27 cellular contexts compared by ENCODE assay signal in the genomic region with DNA sequence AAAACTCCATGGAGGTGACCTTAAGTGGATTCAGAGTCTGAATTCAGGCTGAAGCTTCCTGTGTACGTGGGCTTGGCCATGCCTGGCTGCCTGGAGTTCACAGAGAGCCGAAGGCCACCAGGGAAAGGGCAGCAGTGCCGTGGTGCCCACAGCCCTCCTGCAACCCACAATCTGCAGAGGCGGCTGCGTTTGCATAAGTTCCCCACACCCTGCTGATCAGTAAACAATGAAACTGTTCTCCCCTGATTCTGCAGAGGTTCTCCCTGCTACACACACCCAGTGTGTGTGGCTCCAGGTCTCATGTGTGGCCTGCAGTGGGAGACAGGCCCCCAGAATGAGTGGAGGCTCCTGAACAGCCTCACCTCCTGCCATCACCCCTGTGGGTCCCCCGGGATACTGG.
DNase-seq lines count a peak whose midpoint lies in the region; ATAC-seq, FAIRE-seq and TF ChIP-seq lines count a peak whose summit lies in the region.
"Had no signal": no experiment of that assay in that cellular context is flagged by ENCODE, and none has a peak within 500 bp of the region (broad histone marks: within the 10 kb centered on the region; RNA-seq: fewer than 3 reads in every experiment).

No MANE protein-coding gene starts in this region.

- 8% methylated on average over 5 of the region's 6 CpGs for WGBS in GM12878 (ENCODE audit: insufficient coverage, insufficient replicate concordance, low lambda C conversion rate, missing lambda C conversion rate)
- WGBS in thyroid gland, 2 donors, result 73 to 88% methylated on average over 3 to 6 of the region's 6 CpGs

- TF ChIP-seq CTCF in GM12878 (IDR thresholded peaks at IDR 0.05 in 2 of 3, conservative IDR thresholded peaks at IDR 0.05 in 1 of 3; ENCODE audit: control insufficient read depth in 2 of 3, extremely low read depth in 1 of 3, insufficient read depth in 1 of 3, low read depth in 3 of 3, low read length in 3 of 3), result no peak
- TF ChIP-seq CTCF in thyroid gland (IDR thresholded peaks at IDR 0.05), result no peak

- no peak for TF ChIP-seq EP300 in GM12878 (IDR thresholded peaks at IDR 0.05; ENCODE audit: borderline replicate concordance in 1 of 2, control insufficient read depth in 1 of 2, low read depth in 2 of 2, low read length in 2 of 2)

- intact Hi-C loops in GM12878 (cut with micrococcal nuclease; ENCODE audit: unreplicated experiment) (no loop called here), thyroid gland (cut with DNase I) (no loop called here)

- no peak for FAIRE-seq in GM12878 (lab: Jason Lieb, UNC)
- FAIRE-seq: GM12891, HepG2 had no signal

- H3K4me1 ChIP-seq in GM12878 (ENCODE audit: control insufficient read depth, insufficient read depth, low read length) (no peaks in the 10 kb centered on the region), thyroid gland (no peaks in the 10 kb centered on the region)

- H3K36me3 Mint-ChIP-seq in stimulated activated memory B cell treated with anti-CD40 and anti-IgM and Interleukin-4, amounts not matched to agents 10 μg/mL and 1 μg/mL and 100 μg/mL, for 72 hours, result peaks cover 4% of the 10 kb centered on the region
- H3K36me3 Mint-ChIP-seq: CD14-positive monocyte; CD8-positive, alpha-beta memory T cell had no signal

- POLR2A ChIA-PET in GM12878 (lab: Charles Lee), result no interaction called here

- DNase-seq in H7 (peak; percentile 33), GM12878 (ENCODE audit: low read depth, low spot score) (no peak), thyroid gland (no peak), ureter (ENCODE audit: low spot score) (no peak)
- DNase-seq: CD8-positive, alpha-beta memory T cell; DMS 273 treated with DMSO at 0.1 percent for 48 hours; DMS79; EL; GDM1; GM23248; Kasumi-1; NCI-H1092 treated with DMSO at 0.1 percent for 48 hours; NCI-H146; NCI-H1930; NCI-H2107; NCI-H524 treated with DMSO at 0.1 percent for 48 hours; PC-3; SK-N-SH; SW 1271 had no signal

- H3K36me3 ChIP-seq in H7 (replicated peaks; ENCODE audit: control insufficient read depth, insufficient read depth, low read length) (no peaks in the 10 kb centered on the region), GM12878 (ENCODE audit: control insufficient read depth in 2 of 2, insufficient read depth in 2 of 2, low read length in 1 of 2) (no peaks in the 10 kb centered on the region), thyroid gland (no peaks in the 10 kb centered on the region)

- H3K4me3 Mint-ChIP-seq in stimulated activated memory B cell treated with anti-CD40 and anti-IgM and Interleukin-4, amounts not matched to agents 10 μg/mL and 1 μg/mL and 100 μg/mL, for 72 hours, result no peak overlapping the region
- H3K4me3 Mint-ChIP-seq: CD14-positive monocyte; CD8-positive, alpha-beta memory T cell; T-helper 1 cell treated with Interleukin-12 subunit alpha and Interleukin-12 subunit beta and Interleukin-4 antibody, amounts not matched to agents 30 μg/mL and 1 μg/mL, for 36 hours had no signal

- peak; percentile 45 for ATAC-seq in GM18511 (IDR thresholded peaks at IDR 0.05; ENCODE audit: unreplicated experiment)
- ATAC-seq in GM12878, result peak; percentile 78
- ATAC-seq in stimulated activated memory B cell treated with anti-CD40 and anti-IgM and Interleukin-4, amounts not matched to agents 10 μg/mL and 1 μg/mL and 100 μg/mL, for 72 hours, result peak; percentile 44
- no peak for ATAC-seq in HG02884 (IDR thresholded peaks at IDR 0.05; ENCODE audit: unreplicated experiment)
- ATAC-seq: HCT116, HepG2, PC-3 had no signal

- RAD21 ChIA-PET in GM12878 (lab: Charles Lee; ENCODE audit: unreplicated experiment), result no interaction called here

- peaks cover 4% of the 10 kb centered on the region for H3K9me3 Mint-ChIP-seq in stimulated activated memory B cell treated with anti-CD40 and anti-IgM and Interleukin-4, amounts not matched to agents 10 μg/mL and 1 μg/mL and 100 μg/mL, for 72 hours

- H3K79me2 ChIP-seq in GM12878 (ENCODE audit: control insufficient read depth, insufficient read depth, low read length), result no peaks in the 10 kb centered on the region

- H3K4me1 Mint-ChIP-seq in stimulated activated memory B cell treated with anti-CD40 and anti-IgM and Interleukin-4, amounts not matched to agents 10 μg/mL and 1 μg/mL and 100 μg/mL, for 72 hours, result no peaks in the 10 kb centered on the region
- H3K4me1 Mint-ChIP-seq: CD14-positive monocyte; CD8-positive, alpha-beta memory T cell had no signal

- no peaks in the 10 kb centered on the region for H3K9me3 ChIP-seq in GM12878 (replicated peaks; ENCODE audit: control insufficient read depth, insufficient read depth, low read length)
- no peaks in the 10 kb centered on the region for H3K9me3 ChIP-seq in thyroid gland

- peaks cover 37% of the 10 kb centered on the region for H3K27me3 Mint-ChIP-seq in stimulated activated memory B cell treated with anti-CD40 and anti-IgM and Interleukin-4, amounts not matched to agents 10 μg/mL and 1 μg/mL and 100 μg/mL, for 72 hours

- no TSS peak for BruUV-seq in GM12878 (replicated peaks; lab: Mats Ljungman, UMichigan)

- no peak overlapping the region for H3K27ac Mint-ChIP-seq in stimulated activated memory B cell treated with anti-CD40 and anti-IgM and Interleukin-4, amounts not matched to agents 10 μg/mL and 1 μg/mL and 100 μg/mL, for 72 hours
- H3K27ac Mint-ChIP-seq: CD14-positive monocyte; T-helper 1 cell treated with Interleukin-12 subunit alpha and Interleukin-12 subunit beta and Interleukin-4 antibody, amounts not matched to agents 30 μg/mL and 1 μg/mL, for 36 hours had no signal

- H3K4me2 ChIP-seq in GM12878 (ENCODE audit: control insufficient read depth, insufficient read depth), result no peak overlapping the region
- H3K4me2 ChIP-seq: SK-N-SH had no signal

- H3K4me3 ChIP-seq in H7 (ENCODE audit: insufficient read depth, low read depth, low read length) (no peak overlapping the region), GM12878 (no peak overlapping the region), thyroid gland (replicated peaks in 1 of 3) (no peak overlapping the region)
- H3K4me3 ChIP-seq: GM23248 had no signal

- no peaks in the 10 kb centered on the region for H3K27me3 ChIP-seq in H7 (ENCODE audit: control insufficient read depth, insufficient read depth, low read length)
- no peaks in the 10 kb centered on the region; a peak in 1 of 4 replicates for H3K27me3 ChIP-seq in GM12878 (replicated peaks in 1 of 2; ENCODE audit: control insufficient read depth in 2 of 2, insufficient read depth in 2 of 2, low read length in 1 of 2)
- no peaks in the 10 kb centered on the region for H3K27me3 ChIP-seq in thyroid gland

- CTCF ChIA-PET in GM12878 (lab: Yijun Ruan, JAX), result no interaction called here

- H3K27ac ChIP-seq in GM12878 (ENCODE audit: control insufficient read depth, insufficient read depth), result no peak overlapping the region
- no peak overlapping the region for H3K27ac ChIP-seq in thyroid gland
- H3K27ac ChIP-seq: GM23248 had no signal

- H4K20me1 ChIP-seq in GM12878 (ENCODE audit: control insufficient read depth, insufficient read depth), result no peaks in the 10 kb centered on the region

- no peak overlapping the region for H3K9ac ChIP-seq in GM12878 (ENCODE audit: control insufficient read depth, insufficient read depth, low read length)
- H3K9ac ChIP-seq: GM23248, SK-N-SH had no signal

- no peak for TF ChIP-seq RAD21 in GM12878 (IDR thresholded peaks at IDR 0.05; ENCODE audit: insufficient read depth, low read depth, low read length)

- in situ Hi-C loops in GM12878 (cut with MboI), result no loop called here

- no peak overlapping the region for H2AFZ ChIP-seq in GM12878 (ENCODE audit: control insufficient read depth, low read depth, low read length)
- H2AFZ ChIP-seq: GM23248 had no signal

- SMC1A ChIA-PET in GM12878 (lab: Charles Lee; ENCODE audit: uncharacterized antibody, unreplicated experiment), result interaction anchor here (0.7 kb wide), 1 partner anchor 35 kb away, joined by 4 read pairs; no protein-coding TSS in a partner anchor

- TF ChIP-seq POLR2A in GM12878 (IDR thresholded peaks at IDR 0.05; ENCODE audit: low read depth, low read length), result no peak
- TF ChIP-seq POLR2A in thyroid gland (IDR thresholded peaks at IDR 0.05), result no peak

TF ChIP-seq in GM12878, 131 proteins besides CTCF, POLR2A, EP300 and RAD21:
- TF ChIP-seq NFYA (IDR thresholded peaks at IDR 0.05; ENCODE audit: borderline replicate concordance, low read depth, low read length) (no peak), POU2F2 (IDR thresholded peaks at IDR 0.05; ENCODE audit: borderline replicate concordance, low read depth, low read length) (peak; percentile 15; the same call in 1 of the 3 replicates)
- TF ChIP-seq, protein P1, sequence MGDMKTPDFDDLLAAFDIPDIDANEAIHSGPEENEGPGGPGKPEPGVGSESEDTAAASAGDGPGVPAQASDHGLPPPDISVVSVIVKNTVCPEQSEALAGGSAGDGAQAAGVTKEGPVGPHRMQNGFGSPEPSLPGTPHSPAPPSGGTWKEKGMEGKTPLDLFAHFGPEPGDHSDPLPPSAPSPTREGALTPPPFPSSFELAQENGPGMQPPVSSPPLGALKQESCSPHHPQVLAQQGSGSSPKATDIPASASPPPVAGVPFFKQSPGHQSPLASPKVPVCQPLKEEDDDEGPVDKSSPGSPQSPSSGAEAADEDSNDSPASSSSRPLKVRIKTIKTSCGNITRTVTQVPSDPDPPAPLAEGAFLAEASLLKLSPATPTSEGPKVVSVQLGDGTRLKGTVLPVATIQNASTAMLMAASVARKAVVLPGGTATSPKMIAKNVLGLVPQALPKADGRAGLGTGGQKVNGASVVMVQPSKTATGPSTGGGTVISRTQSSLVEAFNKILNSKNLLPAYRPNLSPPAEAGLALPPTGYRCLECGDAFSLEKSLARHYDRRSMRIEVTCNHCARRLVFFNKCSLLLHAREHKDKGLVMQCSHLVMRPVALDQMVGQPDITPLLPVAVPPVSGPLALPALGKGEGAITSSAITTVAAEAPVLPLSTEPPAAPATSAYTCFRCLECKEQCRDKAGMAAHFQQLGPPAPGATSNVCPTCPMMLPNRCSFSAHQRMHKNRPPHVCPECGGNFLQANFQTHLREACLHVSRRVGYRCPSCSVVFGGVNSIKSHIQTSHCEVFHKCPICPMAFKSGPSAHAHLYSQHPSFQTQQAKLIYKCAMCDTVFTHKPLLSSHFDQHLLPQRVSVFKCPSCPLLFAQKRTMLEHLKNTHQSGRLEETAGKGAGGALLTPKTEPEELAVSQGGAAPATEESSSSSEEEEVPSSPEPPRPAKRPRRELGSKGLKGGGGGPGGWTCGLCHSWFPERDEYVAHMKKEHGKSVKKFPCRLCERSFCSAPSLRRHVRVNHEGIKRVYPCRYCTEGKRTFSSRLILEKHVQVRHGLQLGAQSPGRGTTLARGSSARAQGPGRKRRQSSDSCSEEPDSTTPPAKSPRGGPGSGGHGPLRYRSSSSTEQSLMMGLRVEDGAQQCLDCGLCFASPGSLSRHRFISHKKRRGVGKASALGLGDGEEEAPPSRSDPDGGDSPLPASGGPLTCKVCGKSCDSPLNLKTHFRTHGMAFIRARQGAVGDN (IDR thresholded peaks at IDR 0.05), result no peak
